In the genomic region with DNA sequence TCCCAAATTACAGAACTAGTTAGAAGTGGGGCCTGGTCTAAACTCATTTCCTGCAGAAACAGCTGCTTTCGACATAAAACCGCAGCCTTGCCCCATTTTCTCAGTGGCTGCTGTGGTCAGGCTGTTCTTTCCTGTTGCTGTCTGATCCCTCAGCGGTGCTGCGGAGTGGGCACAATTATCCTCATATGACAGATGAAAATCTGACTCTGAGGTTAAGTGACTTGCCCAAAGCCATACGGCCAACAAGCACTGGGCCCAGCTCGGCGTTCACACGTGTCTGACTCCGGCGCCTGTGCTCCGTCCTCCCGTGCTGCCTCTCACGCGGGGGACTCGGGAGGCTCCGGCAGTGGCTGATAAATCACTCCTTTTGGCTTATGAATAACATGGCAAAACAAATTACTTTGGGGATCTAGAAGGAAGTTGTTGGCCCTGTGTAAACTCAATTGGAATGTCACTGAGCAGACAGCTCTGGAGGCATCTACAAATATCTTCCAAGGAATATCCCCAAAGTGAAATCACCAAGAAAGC, we compare ENCODE assay signal across 8 cellular contexts.
DNase-seq lines count a peak whose midpoint lies in the region; ATAC-seq and TF ChIP-seq lines count a peak whose summit lies in the region.

No MANE protein-coding gene starts in this region.

- H3K36me3 Mint-ChIP-seq in effector memory CD8-positive, alpha-beta T cell (ENCODE audit: insufficient read depth): peaks cover 31% of the 10 kb centered on the region

- CTCF ChIA-PET in RWPE1 (lab: Yijun Ruan, JAX): interaction anchor here (0.6 to 1.1 kb wide), 2 partner anchors 8 to 15 kb away, joined by 3 to 4 read pairs; no protein-coding TSS in a partner anchor

- H3K4me3 Mint-ChIP-seq in effector memory CD8-positive, alpha-beta T cell: peak overlapping the region; percentile 80 to 81

- intact Hi-C loops in posterior vena cava (cut with DNase I): no loop called here

- H3K27ac ChIP-seq in RWPE1: no peak overlapping the region

- in situ Hi-C loops in KBM-7 (cut with MboI; ENCODE audit: low pct_unique_long_range_greater_than_20kb, low sequenced_read_pairs): no loop called here

- H3K9me3 Mint-ChIP-seq in effector memory CD8-positive, alpha-beta T cell: no peaks in the 10 kb centered on the region

- no peak for TF ChIP-seq CTCF in RWPE1 (conservative IDR thresholded peaks at IDR 0.05; ENCODE audit: low read depth)

- peak; percentile 97 for DNase-seq in KBM-7
- peak; percentile 72 to 83 for DNase-seq in activated CD4-positive, alpha-beta T cell treated with anti-CD3 and anti-CD28 coated beads, Interleukin-2, amount 50 U/mL, for 48 hours
- peak; percentile 78 to 80 (median 79) for DNase-seq in effector memory CD8-positive, alpha-beta T cell
- peak; percentile 93 for DNase-seq in posterior vena cava (ENCODE audit: low spot score)
- peak; percentile 70 for DNase-seq in ureter (ENCODE audit: low spot score)
- no peak for DNase-seq in NCI-H1417 treated with DMSO at 0.1 percent for 48 hours (lab: John Stamatoyannopoulos, UW)
- no peak for DNase-seq in RWPE1 (ENCODE audit: low spot score)

- no peaks in the 10 kb centered on the region for H3K27me3 Mint-ChIP-seq in effector memory CD8-positive, alpha-beta T cell

- ATAC-seq in GM18867 (IDR thresholded peaks at IDR 0.05; ENCODE audit: unreplicated experiment): peak; percentile 85
- ATAC-seq in effector memory CD8-positive, alpha-beta T cell (replicated peaks): peak; percentile 77

- POLR2A ChIA-PET in RWPE1 (lab: Yijun Ruan, JAX; ENCODE audit: low non-redundant PET): no interaction called here

- peak overlapping the region; percentile 94 to 96 for H3K27ac Mint-ChIP-seq in effector memory CD8-positive, alpha-beta T cell

- H3K4me1 Mint-ChIP-seq in effector memory CD8-positive, alpha-beta T cell (ENCODE audit: low read depth in 2 of 2): peaks cover 80 to 89% of the 10 kb centered on the region in 2 donors

Comparison
In these comparisons a context has a peak if more than half of its experiments do, and no peak if none do; other contexts are left out.
1. DNase-seq: peak in KBM-7 (single experiment), activated CD4-positive, alpha-beta T cell treated with anti-CD3 and anti-CD28 coated beads, Interleukin-2, amount 50 U/mL, for 48 hours (2 of 2), effector memory CD8-positive, alpha-beta T cell (3 of 3), posterior vena cava (single experiment) and ureter (single experiment); none in NCI-H1417 treated with DMSO at 0.1 percent for 48 hours (single experiment) and RWPE1 (single experiment).